ENCODE assay signal across 25 cellular contexts in the genomic region with DNA sequence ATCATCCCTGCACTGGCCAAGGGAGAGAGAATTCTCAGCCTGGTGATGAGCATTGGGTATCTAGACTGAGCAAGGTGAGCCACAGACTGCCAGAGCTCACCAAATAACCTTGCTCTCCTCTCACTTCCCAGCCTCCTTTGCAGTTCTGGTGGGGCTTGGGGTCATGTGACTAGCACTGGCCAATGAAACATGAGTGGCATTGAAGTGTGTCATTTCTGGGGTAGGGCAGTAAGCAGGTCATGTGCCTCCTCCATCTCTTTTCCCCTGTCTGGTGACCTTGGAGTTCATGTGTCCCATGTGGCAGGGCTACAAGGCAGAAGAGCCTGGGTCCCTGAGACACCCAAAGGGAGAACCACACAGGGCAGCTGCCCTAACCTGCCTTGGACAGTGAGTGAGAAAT. TPM values are rescaled to one million over a fixed set of nuclear protein-coding genes. Genes with fewer than 3 reads are reported as not detected.
DNase-seq lines count a peak whose midpoint lies in the region; ATAC-seq and TF ChIP-seq lines count a peak whose summit lies in the region.
"Had no signal": no experiment of that assay in that cellular context is flagged by ENCODE, and none has a peak within 500 bp of the region (broad histone marks: within the 10 kb centered on the region; RNA-seq: fewer than 3 reads in every experiment).

No MANE protein-coding gene starts in this region.

- no peak overlapping the region for H2BK15ac ChIP-seq in H9 (ENCODE audit: low read depth, low read length)

- H3K27me3 Mint-ChIP-seq in activated naive CD4-positive, alpha-beta T cell treated with anti-CD3 and anti-CD28 coated beads, Interleukin-2, amount 50 U/mL, for 24 hours: no peaks in the 10 kb centered on the region
- H3K27me3 Mint-ChIP-seq in H9 (ENCODE audit: low read depth): peaks cover 29% of the 10 kb centered on the region
- H3K27me3 Mint-ChIP-seq in activated CD8-positive, alpha-beta memory T cell treated with anti-CD3 and anti-CD28 coated beads, Interleukin-2, amount 10 ng/mL, durations not matched to agents 7 days and 5 days: peaks cover 32% of the 10 kb centered on the region

- CTCF ChIA-PET in activated CD8-positive, alpha-beta memory T cell treated with anti-CD3 and anti-CD28 coated beads, Interleukin-2, amount 10 ng/mL, durations not matched to agents 7 days and 5 days (lab: Charles Lee): no interaction called here

- no peak overlapping the region for H4K5ac ChIP-seq in H9 (ENCODE audit: insufficient read length, low read depth, low read length)

- no peak overlapping the region for H3K4me3 Mint-ChIP-seq in activated naive CD4-positive, alpha-beta T cell treated with anti-CD3 and anti-CD28 coated beads, Interleukin-2, amount 50 U/mL, for 24 hours
- H3K4me3 Mint-ChIP-seq in H9: no peak overlapping the region
- no peak overlapping the region for H3K4me3 Mint-ChIP-seq in activated CD8-positive, alpha-beta memory T cell treated with anti-CD3 and anti-CD28 coated beads, Interleukin-2, amount 10 ng/mL, durations not matched to agents 7 days and 5 days
- H3K4me3 Mint-ChIP-seq: activated T-helper 17 cell treated with anti-CD3 and anti-CD28 coated beads, Interleukin-2, amount 50 U/mL, for 72 hours; effector memory CD8-positive, alpha-beta T cell; neural crest cell had no signal

- peak overlapping the region; percentile 8 for H3K4me3 ChIP-seq in trophoblast cell (ENCODE audit: low read depth, low read length)
- H3K4me3 ChIP-seq: ascending aorta, prostate gland, smooth muscle cell had no signal

- no peaks in the 10 kb centered on the region for H3K4me1 ChIP-seq in H9 (ENCODE audit: insufficient read depth, low read length)
- H3K4me1 ChIP-seq in trophoblast cell (ENCODE audit: control insufficient read depth in 1 of 2, insufficient read depth in 2 of 2, low read length in 2 of 2): no peaks in the 10 kb centered on the region
- H3K4me1 ChIP-seq: ascending aorta, prostate gland had no signal

- H3K23me2 ChIP-seq in H9 (ENCODE audit: insufficient read length, low read depth, low read length, poor library complexity, severe bottlenecking): no peaks in the 10 kb centered on the region

- no peak overlapping the region for H2BK12ac ChIP-seq in H9 (ENCODE audit: insufficient read length, low read depth, low read length)
- no peak overlapping the region for H2BK12ac ChIP-seq in trophoblast cell (ENCODE audit: low read length)

- H4K20me1 ChIP-seq in H9 (ENCODE audit: control insufficient read depth, insufficient read depth, insufficient read length): no peaks in the 10 kb centered on the region

- H4K12ac ChIP-seq in trophoblast cell (ENCODE audit: low read depth, low read length): no peak overlapping the region

- H3K27me3 ChIP-seq in H9 (ENCODE audit: insufficient read depth, low read length) (no peaks in the 10 kb centered on the region), trophoblast cell (ENCODE audit: insufficient read depth, low read length) (no peaks in the 10 kb centered on the region)

- no peaks in the 10 kb centered on the region for H3K79me1 ChIP-seq in H9 (ENCODE audit: insufficient read depth, low read depth, low read length, poor library complexity, severe bottlenecking)
- no peaks in the 10 kb centered on the region for H3K79me1 ChIP-seq in trophoblast cell (ENCODE audit: low read length)

- H3K79me2 ChIP-seq in H9 (ENCODE audit: insufficient read depth, low read length): no peaks in the 10 kb centered on the region
- no peaks in the 10 kb centered on the region for H3K79me2 ChIP-seq in trophoblast cell (ENCODE audit: control insufficient read depth, insufficient read depth, low read length, poor library complexity)

- H3K27ac Mint-ChIP-seq in activated naive CD4-positive, alpha-beta T cell treated with anti-CD3 and anti-CD28 coated beads, Interleukin-2, amount 50 U/mL, for 24 hours: peak overlapping the region; percentile 88
- peak overlapping the region in 1 of 3 experiments; percentile 27; a peak in 1 of 7 replicates for H3K27ac Mint-ChIP-seq in H9
- H3K27ac Mint-ChIP-seq in activated CD8-positive, alpha-beta memory T cell treated with anti-CD3 and anti-CD28 coated beads, Interleukin-2, amount 10 ng/mL, durations not matched to agents 7 days and 5 days: no peak overlapping the region
- H3K27ac Mint-ChIP-seq: activated T-helper 17 cell treated with anti-CD3 and anti-CD28 coated beads, Interleukin-2, amount 50 U/mL, for 72 hours; effector memory CD8-positive, alpha-beta T cell had no signal

- no peak for TF ChIP-seq CTCF in H9 (conservative IDR thresholded peaks at IDR 0.05)

- H4K91ac ChIP-seq in H9 (ENCODE audit: insufficient read length, low read depth, low read length) (no peak overlapping the region), trophoblast cell (ENCODE audit: low read depth, low read length) (no peak overlapping the region)

- H2AK5ac ChIP-seq in H9 (ENCODE audit: insufficient read length, low read length): no peak overlapping the region
- H2AK5ac ChIP-seq in trophoblast cell (ENCODE audit: low read length): no peak overlapping the region

- H3K4me1 Mint-ChIP-seq in activated naive CD4-positive, alpha-beta T cell treated with anti-CD3 and anti-CD28 coated beads, Interleukin-2, amount 50 U/mL, for 24 hours: peaks cover 89% of the 10 kb centered on the region
- H3K4me1 Mint-ChIP-seq in H9: no peaks in the 10 kb centered on the region
- H3K4me1 Mint-ChIP-seq in activated CD8-positive, alpha-beta memory T cell treated with anti-CD3 and anti-CD28 coated beads, Interleukin-2, amount 10 ng/mL, durations not matched to agents 7 days and 5 days: no peaks in the 10 kb centered on the region
- H3K4me1 Mint-ChIP-seq: neural crest cell had no signal

- no peak overlapping the region for H3K23ac ChIP-seq in H9 (ENCODE audit: insufficient read length, low read depth, low read length)
- H3K23ac ChIP-seq in trophoblast cell (ENCODE audit: low read length): no peak overlapping the region

- peaks cover 9% of the 10 kb centered on the region for H3K36me3 Mint-ChIP-seq in activated naive CD4-positive, alpha-beta T cell treated with anti-CD3 and anti-CD28 coated beads, Interleukin-2, amount 50 U/mL, for 24 hours
- no peaks in the 10 kb centered on the region for H3K36me3 Mint-ChIP-seq in H9 (ENCODE audit: insufficient read depth in 1 of 3, low read depth in 3 of 3)
- H3K36me3 Mint-ChIP-seq in activated CD8-positive, alpha-beta memory T cell treated with anti-CD3 and anti-CD28 coated beads, Interleukin-2, amount 10 ng/mL, durations not matched to agents 7 days and 5 days: no peaks in the 10 kb centered on the region

- H3K18ac ChIP-seq in H9 (ENCODE audit: insufficient read length, low read depth, low read length) (no peak overlapping the region), trophoblast cell (ENCODE audit: low read length) (no peak overlapping the region)

- H3K9me3 ChIP-seq in H9 (ENCODE audit: control insufficient read depth, low read depth, low read length) (no peaks in the 10 kb centered on the region), trophoblast cell (ENCODE audit: insufficient read depth, low read depth, low read length) (peaks cover 5% of the 10 kb centered on the region)
- H3K9me3 ChIP-seq: ascending aorta, prostate gland had no signal

- no peaks in the 10 kb centered on the region for H3K36me3 ChIP-seq in trophoblast cell (ENCODE audit: control insufficient read depth in 1 of 2, insufficient read depth in 2 of 2, low read length in 2 of 2)
- H3K36me3 ChIP-seq: ascending aorta, prostate gland had no signal

- no peak for ATAC-seq in activated CD8-positive, alpha-beta memory T cell treated with anti-CD3 and anti-CD28 coated beads, Interleukin-2, amount 10 ng/mL, durations not matched to agents 7 days and 5 days
- ATAC-seq: activated T-helper 17 cell treated with anti-CD3 and anti-CD28 coated beads, Interleukin-2, amount 50 U/mL, for 72 hours; effector memory CD8-positive, alpha-beta T cell had no signal

- H2AFZ ChIP-seq in H9 (ENCODE audit: low read length) (no peak overlapping the region), trophoblast cell (ENCODE audit: insufficient read depth, low read length, poor library complexity) (no peak overlapping the region)

- H3K27ac ChIP-seq in H9 (ENCODE audit: insufficient read length, low read depth, low read length) (no peak overlapping the region), trophoblast cell (ENCODE audit: low read depth, low read length) (no peak overlapping the region)
- H3K27ac ChIP-seq: ascending aorta, KMS-11, prostate gland had no signal

- no peak overlapping the region for H3K4ac ChIP-seq in H9 (ENCODE audit: low read depth, low read length)
- no peak overlapping the region for H3K4ac ChIP-seq in trophoblast cell (ENCODE audit: low read depth, low read length)

- H3T11ph ChIP-seq in H9 (ENCODE audit: low read length): no peak overlapping the region

- H3K9me3 Mint-ChIP-seq in activated naive CD4-positive, alpha-beta T cell treated with anti-CD3 and anti-CD28 coated beads, Interleukin-2, amount 50 U/mL, for 24 hours: no peaks in the 10 kb centered on the region
- H3K9me3 Mint-ChIP-seq in H9: no peaks in the 10 kb centered on the region
- H3K9me3 Mint-ChIP-seq in activated CD8-positive, alpha-beta memory T cell treated with anti-CD3 and anti-CD28 coated beads, Interleukin-2, amount 10 ng/mL, durations not matched to agents 7 days and 5 days (ENCODE audit: low read depth): no peaks in the 10 kb centered on the region
- H3K9me3 Mint-ChIP-seq: activated T-helper 17 cell treated with anti-CD3 and anti-CD28 coated beads, Interleukin-2, amount 50 U/mL, for 72 hours; effector memory CD8-positive, alpha-beta T cell; neural crest cell had no signal

- H2BK120ac ChIP-seq in H9 (ENCODE audit: low read depth, low read length, poor library complexity, severe bottlenecking) (no peak overlapping the region), trophoblast cell (ENCODE audit: insufficient read depth, low read length, poor library complexity) (no peak overlapping the region)

- H3K14ac ChIP-seq in H9 (ENCODE audit: insufficient read depth, low read length): no peak overlapping the region
- no peak overlapping the region for H3K14ac ChIP-seq in trophoblast cell (ENCODE audit: low read length)

- H4K8ac ChIP-seq in H9 (replicated peaks; ENCODE audit: insufficient read length, low read depth, low read length) (no peak overlapping the region), trophoblast cell (ENCODE audit: low read depth, low read length) (no peak overlapping the region)

- H2BK20ac ChIP-seq in H9 (ENCODE audit: low read depth, low read length, poor library complexity, severe bottlenecking): no peak overlapping the region

- H3K4me2 ChIP-seq in H9 (ENCODE audit: insufficient read depth, insufficient read length, low read length) (no peak overlapping the region), trophoblast cell (ENCODE audit: low read length) (no peak overlapping the region)
- H3K4me2 ChIP-seq: KMS-11, smooth muscle cell had no signal

- DNase-seq in activated naive CD4-positive, alpha-beta T cell treated with Interleukin-2 at 50 U/mL for 16 hours: no peak
- DNase-seq in H9: peak; percentile 11
- peak; percentile 29 for DNase-seq in activated CD8-positive, alpha-beta memory T cell treated with anti-CD3 and anti-CD28 coated beads, Interleukin-2, amount 10 ng/mL, durations not matched to agents 7 days and 5 days
- DNase-seq in trophoblast cell: no peak
- no peak for DNase-seq in UCSD-AML1 (lab: John Stamatoyannopoulos, UW; ENCODE audit: unreplicated experiment)
- no peak for DNase-seq in DMS79 treated with DMSO at 0.1 percent for 48 hours (lab: John Stamatoyannopoulos, UW)
- DNase-seq in medulla oblongata (ENCODE audit: extremely low spot score): no peak
- DNase-seq: cerebellar nuclear complex; effector memory CD8-positive, alpha-beta T cell; glutamatergic neuron; NCI-H1092; NCI-H2081 treated with DMSO at 0.1 percent for 48 hours; NCI-H446 treated with DMSO at 0.1 percent for 48 hours; RPMI8226; stimulated activated CD4-positive, alpha-beta T cell treated with anti-CD3 and anti-CD28 coated beads, Interleukin-4, amount 100 ng/mL, for 4 hours; substantia nigra had no signal

- H3K56ac ChIP-seq in H9 (ENCODE audit: insufficient read length, low read depth, low read length): no peak overlapping the region

- H3K9ac ChIP-seq in H9 (ENCODE audit: extremely low read depth, insufficient read length, low read length) (no peak overlapping the region), trophoblast cell (ENCODE audit: low read length) (peak overlapping the region; percentile 18)
- H3K9ac ChIP-seq: KMS-11 had no signal

- H2BK5ac ChIP-seq in H9 (ENCODE audit: insufficient read length, low read length) (no peak overlapping the region), trophoblast cell (ENCODE audit: low read depth, low read length, poor library complexity) (no peak overlapping the region)

RNA-seq across cellular contexts. Expression of a gene that starts 3.6 kb away (rescaled TPM):
- not detected in 2 replicates for total RNA-seq in H9 (2021)
- under 1 TPM in 1 of 2 experiments, not detected in 1; 0.15 TPM for total RNA-seq in activated CD8-positive, alpha-beta memory T cell treated with anti-CD3 and anti-CD28 coated beads, Interleukin-2, amount 10 ng/mL, durations not matched to agents 7 days and 5 days
- polyA plus RNA-seq in trophoblast cell (2013): not detected in 2 replicates
- total RNA-seq: activated T-helper 17 cell treated with anti-CD3 and anti-CD28 coated beads, Interleukin-2, amount 50 U/mL, for 72 hours; ascending aorta; Daoy; fibroblast of lung; neural crest cell; smooth muscle cell had no signal
- polyA plus RNA-seq: fibroblast of lung, smooth muscle cell had no signal

RNA-seq across cellular contexts. Expression of a gene that starts 13.5 kb away (rescaled TPM):
- not detected in 2 replicates for total RNA-seq in H9 (2021)
- not detected for total RNA-seq in activated CD8-positive, alpha-beta memory T cell treated with anti-CD3 and anti-CD28 coated beads, Interleukin-2, amount 10 ng/mL, durations not matched to agents 7 days and 5 days
- polyA plus RNA-seq in trophoblast cell (2013): not detected in 2 replicates
- total RNA-seq: activated T-helper 17 cell treated with anti-CD3 and anti-CD28 coated beads, Interleukin-2, amount 50 U/mL, for 72 hours; ascending aorta; Daoy; fibroblast of lung; neural crest cell; prostate gland; smooth muscle cell had no signal
- polyA plus RNA-seq: fibroblast of lung, smooth muscle cell had no signal

RNA-seq across cellular contexts. Expression of a gene that starts 31.2 kb away (rescaled TPM):
- not detected in 2 replicates for total RNA-seq in H9 (2021)
- not detected for total RNA-seq in activated CD8-positive, alpha-beta memory T cell treated with anti-CD3 and anti-CD28 coated beads, Interleukin-2, amount 10 ng/mL, durations not matched to agents 7 days and 5 days
- 0.11 and 0.12 TPM in 2 replicates for polyA plus RNA-seq in trophoblast cell (2013)
- total RNA-seq: activated T-helper 17 cell treated with anti-CD3 and anti-CD28 coated beads, Interleukin-2, amount 50 U/mL, for 72 hours; ascending aorta; Daoy; fibroblast of lung; neural crest cell; smooth muscle cell had no signal
- polyA plus RNA-seq: fibroblast of lung, smooth muscle cell had no signal

RNA-seq across cellular contexts. Expression of a gene that starts 47.2 kb away (rescaled TPM):
- total RNA-seq in H9 (2021): not detected in 2 replicates
- total RNA-seq in activated CD8-positive, alpha-beta memory T cell treated with anti-CD3 and anti-CD28 coated beads, Interleukin-2, amount 10 ng/mL, durations not matched to agents 7 days and 5 days: not detected
- polyA plus RNA-seq in trophoblast cell (2013): not detected in 2 replicates
- total RNA-seq: activated T-helper 17 cell treated with anti-CD3 and anti-CD28 coated beads, Interleukin-2, amount 50 U/mL, for 72 hours; ascending aorta; fibroblast of lung; neural crest cell; smooth muscle cell had no signal
- polyA plus RNA-seq: fibroblast of lung, smooth muscle cell had no signal

RNA-seq across cellular contexts. Expression of a gene that starts 51.9 kb away (rescaled TPM):
- total RNA-seq in H9 (2021): not detected in 2 replicates
- total RNA-seq in activated CD8-positive, alpha-beta memory T cell treated with anti-CD3 and anti-CD28 coated beads, Interleukin-2, amount 10 ng/mL, durations not matched to agents 7 days and 5 days: not detected
- polyA plus RNA-seq in trophoblast cell (2013): 0.07 and 0.11 TPM in 2 replicates
- total RNA-seq: activated T-helper 17 cell treated with anti-CD3 and anti-CD28 coated beads, Interleukin-2, amount 50 U/mL, for 72 hours; ascending aorta; Daoy; fibroblast of lung; neural crest cell; prostate gland; smooth muscle cell had no signal
- polyA plus RNA-seq: fibroblast of lung, smooth muscle cell had no signal

Comparison
In these comparisons a context has a peak if more than half of its experiments do, and no peak if none do; other contexts are left out.
1. DNase-seq: peak in H9 (single experiment) and activated CD8-positive, alpha-beta memory T cell treated with anti-CD3 and anti-CD28 coated beads, Interleukin-2, amount 10 ng/mL, durations not matched to agents 7 days and 5 days (single experiment); none in activated naive CD4-positive, alpha-beta T cell treated with Interleukin-2 at 50 U/mL for 16 hours (single experiment), trophoblast cell (0 of 2), UCSD-AML1 (single experiment), DMS79 treated with DMSO at 0.1 percent for 48 hours (single experiment) and medulla oblongata (single experiment).